In genomic region chr5:55994502-55994997, GRCh38 we compare ENCODE assay signal across 1 cellular context.
TF ChIP-seq lines count a peak whose summit lies in the region.

TSS of gene IL6ST (minus strand) at chr5:55994963. CDS start at chr5:55976278, 18,685 bp downstream.

TF ChIP-seq in HEK293, 187 proteins besides CTCF, POLR2A, EP300 and RAD21 (continued from another document):
- peak; percentile 47; the same call in 1 of the 2 replicates for TF ChIP-seq ZNF10 (tag by site-specific recombination; IDR thresholded peaks at IDR 0.05)
- TF ChIP-seq ZFP37 (tag by site-specific recombination; IDR thresholded peaks at IDR 0.05) = peak; percentile 75; the same call in 1 of the 2 replicates
- TF ChIP-seq, protein P1, sequence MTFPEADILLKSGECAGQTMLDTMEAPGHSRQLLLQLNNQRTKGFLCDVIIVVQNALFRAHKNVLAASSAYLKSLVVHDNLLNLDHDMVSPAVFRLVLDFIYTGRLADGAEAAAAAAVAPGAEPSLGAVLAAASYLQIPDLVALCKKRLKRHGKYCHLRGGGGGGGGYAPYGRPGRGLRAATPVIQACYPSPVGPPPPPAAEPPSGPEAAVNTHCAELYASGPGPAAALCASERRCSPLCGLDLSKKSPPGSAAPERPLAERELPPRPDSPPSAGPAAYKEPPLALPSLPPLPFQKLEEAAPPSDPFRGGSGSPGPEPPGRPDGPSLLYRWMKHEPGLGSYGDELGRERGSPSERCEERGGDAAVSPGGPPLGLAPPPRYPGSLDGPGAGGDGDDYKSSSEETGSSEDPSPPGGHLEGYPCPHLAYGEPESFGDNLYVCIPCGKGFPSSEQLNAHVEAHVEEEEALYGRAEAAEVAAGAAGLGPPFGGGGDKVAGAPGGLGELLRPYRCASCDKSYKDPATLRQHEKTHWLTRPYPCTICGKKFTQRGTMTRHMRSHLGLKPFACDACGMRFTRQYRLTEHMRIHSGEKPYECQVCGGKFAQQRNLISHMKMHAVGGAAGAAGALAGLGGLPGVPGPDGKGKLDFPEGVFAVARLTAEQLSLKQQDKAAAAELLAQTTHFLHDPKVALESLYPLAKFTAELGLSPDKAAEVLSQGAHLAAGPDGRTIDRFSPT (tag by site-specific recombination; IDR thresholded peaks at IDR 0.05) = no peak
- TF ChIP-seq ZNF530 (tag by site-specific recombination; IDR thresholded peaks at IDR 0.05; ENCODE audit: low read depth) = no peak
